8 cellular contexts compared by ENCODE assay signal in genomic region chr14:65336191-65336591, GRCh38.
DNase-seq lines count a peak whose midpoint lies in the region; ATAC-seq and TF ChIP-seq lines count a peak whose summit lies in the region.

No MANE protein-coding gene starts in this region.

- peak; percentile 70 for ATAC-seq in GM18502 (IDR thresholded peaks at IDR 0.05; ENCODE audit: poor library complexity, unreplicated experiment)
- ATAC-seq in HG03196 (IDR thresholded peaks at IDR 0.05; ENCODE audit: unreplicated experiment), result peak; percentile 56
- ATAC-seq in heart right ventricle, result no peak

- intact Hi-C loops in ovary (cut with DNase I), result no loop called here
- intact Hi-C loops in heart right ventricle (cut with DNase I), result loop anchor here in 1 of 10 donors (10.0 kb wide), 1 partner anchor 101 kb away; no protein-coding TSS in a partner anchor

- peak overlapping the region; percentile 86 for H3K27ac Mint-ChIP-seq in activated naive CD4-positive, alpha-beta T cell treated with anti-CD3 and anti-CD28 coated beads, Interleukin-2, amount 10 ng/mL, durations not matched to agents 7 days and 5 days

- no peaks in the 10 kb centered on the region for H3K9me3 Mint-ChIP-seq in activated naive CD4-positive, alpha-beta T cell treated with anti-CD3 and anti-CD28 coated beads, Interleukin-2, amount 10 ng/mL, durations not matched to agents 7 days and 5 days

- peak; percentile 66 for DNase-seq in activated naive CD4-positive, alpha-beta T cell treated with anti-CD3 and anti-CD28 coated beads, Interleukin-2, amount 10 ng/mL, durations not matched to agents 7 days and 5 days
- peak; percentile 15 to 33 for DNase-seq in stimulated activated CD4-positive, alpha-beta T cell treated with anti-CD3 and anti-CD28 coated beads, Interleukin-1b, Interleukin-23, amount 100 ng/mL, for 4 hours (ENCODE audit: low read depth in 2 of 2)
- DNase-seq in ovary (no peak), heart right ventricle (no peak), NCI-H446 (lab: John Stamatoyannopoulos, UW) (no peak), coronary artery (ENCODE audit: low spot score) (no peak)

- peaks cover 4% of the 10 kb centered on the region for H3K36me3 Mint-ChIP-seq in activated naive CD4-positive, alpha-beta T cell treated with anti-CD3 and anti-CD28 coated beads, Interleukin-2, amount 10 ng/mL, durations not matched to agents 7 days and 5 days

- WGBS in ovary, 3 donors, result 45 to 63% (median 54%) methylated on average over 2 of the region's 2 CpGs
- 84 to 88% methylated on average over 2 of the region's 2 CpGs for WGBS in heart right ventricle, 2 donors

- H3K36me3 ChIP-seq in ovary (no peaks in the 10 kb centered on the region), heart right ventricle (no peaks in the 10 kb centered on the region)

- TF ChIP-seq CTCF in ovary (IDR thresholded peaks at IDR 0.05), result no peak
- no peak for TF ChIP-seq CTCF in heart right ventricle (IDR thresholded peaks at IDR 0.05)
- no peak for TF ChIP-seq CTCF in coronary artery (IDR thresholded peaks at IDR 0.05)

- H3K4me3 ChIP-seq in ovary (no peak overlapping the region), heart right ventricle (no peak overlapping the region), coronary artery (no peak overlapping the region)

- H3K4me3 Mint-ChIP-seq in activated naive CD4-positive, alpha-beta T cell treated with anti-CD3 and anti-CD28 coated beads, Interleukin-2, amount 10 ng/mL, durations not matched to agents 7 days and 5 days, result peak overlapping the region; percentile 58

- H3K4me1 Mint-ChIP-seq in activated naive CD4-positive, alpha-beta T cell treated with anti-CD3 and anti-CD28 coated beads, Interleukin-2, amount 10 ng/mL, durations not matched to agents 7 days and 5 days, result peaks cover 71% of the 10 kb centered on the region

- H3K4me1 ChIP-seq in ovary (ENCODE audit: insufficient read depth), result peaks cover 7% of the 10 kb centered on the region
- H3K4me1 ChIP-seq in heart right ventricle, result peaks cover 0 to 45% (median 20%) of the 10 kb centered on the region in 9 donors

- TF ChIP-seq EP300 in ovary (IDR thresholded peaks at IDR 0.05), result no peak

- CTCF ChIA-PET in activated naive CD4-positive, alpha-beta T cell treated with anti-CD3 and anti-CD28 coated beads, Interleukin-2, amount 10 ng/mL, durations not matched to agents 7 days and 5 days (lab: Charles Lee), result interaction anchor here (1.3 to 2.6 kb wide), 3 partner anchors 21 to 49 kb away, joined by 3 to 12 read pairs (median 3); no protein-coding TSS in a partner anchor

- H3K27ac ChIP-seq in ovary (no peak overlapping the region), heart right ventricle (no peak overlapping the region), coronary artery (no peak overlapping the region)

- H3K27me3 ChIP-seq in ovary (no peaks in the 10 kb centered on the region), heart right ventricle (no peaks in the 10 kb centered on the region)

- no peak for TF ChIP-seq POLR2A in ovary (IDR thresholded peaks at IDR 0.05)

- no peaks in the 10 kb centered on the region for H3K9me3 ChIP-seq in ovary
- no peaks in the 10 kb centered on the region for H3K9me3 ChIP-seq in heart right ventricle

- H3K27me3 Mint-ChIP-seq in activated naive CD4-positive, alpha-beta T cell treated with anti-CD3 and anti-CD28 coated beads, Interleukin-2, amount 10 ng/mL, durations not matched to agents 7 days and 5 days, result no peaks in the 10 kb centered on the region

Comparison
In these comparisons a context has a peak if more than half of its experiments do, and no peak if none do; other contexts are left out.
1. ATAC-seq: peak in GM18502 (single experiment) and HG03196 (single experiment); none in heart right ventricle (0 of 8).
2. DNase-seq: peak in activated naive CD4-positive, alpha-beta T cell treated with anti-CD3 and anti-CD28 coated beads, Interleukin-2, amount 10 ng/mL, durations not matched to agents 7 days and 5 days (single experiment) and stimulated activated CD4-positive, alpha-beta T cell treated with anti-CD3 and anti-CD28 coated beads, Interleukin-1b, Interleukin-23, amount 100 ng/mL, for 4 hours (2 of 2); none in ovary (0 of 5), heart right ventricle (0 of 2), NCI-H446 (0 of 2) and coronary artery (single experiment).